Comparison of ENCODE assay signal across 8 cellular contexts in the genomic region with DNA sequence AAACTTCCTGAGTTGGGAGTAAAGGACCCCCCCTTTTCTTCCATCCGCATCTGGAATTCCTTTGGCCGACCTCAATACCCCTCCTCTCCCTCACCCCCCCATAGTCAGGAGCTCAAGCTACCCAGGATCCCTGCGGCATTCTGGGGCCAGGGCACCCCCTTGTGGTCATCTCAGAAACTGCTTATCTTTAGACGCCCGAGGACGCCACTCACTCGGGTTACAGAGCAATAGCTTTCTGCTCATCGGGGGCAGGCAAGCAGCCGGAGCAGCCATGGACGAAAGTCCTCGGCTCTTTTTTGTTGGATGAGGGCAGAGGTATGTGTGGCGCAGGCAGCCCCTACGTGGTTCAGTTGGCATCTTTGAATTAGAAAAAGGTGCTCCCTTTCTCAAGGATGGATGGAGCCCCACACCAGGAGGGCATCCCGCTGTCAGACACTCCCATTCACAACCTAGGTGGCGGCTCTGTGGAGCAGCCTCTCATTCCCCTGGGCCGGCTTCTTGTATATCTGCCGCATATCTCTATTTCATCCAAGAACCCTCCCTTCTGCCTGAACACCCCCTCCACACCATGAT. TPM values are rescaled to one million over a fixed set of nuclear protein-coding genes. Genes with fewer than 3 reads are reported as not detected.
A peak's percentile ranks its signal among the peaks of the same experiment; 100 is the strongest.
DNase-seq lines count a peak whose midpoint lies in the region; ATAC-seq and TF ChIP-seq lines count a peak whose summit lies in the region.

No MANE protein-coding gene starts in this region.

- peak overlapping the region; percentile 56 for H3K4me2 ChIP-seq in IMR-90 (ENCODE audit: low read depth, low read length)
- H3K4me2 ChIP-seq in SK-N-SH: peak overlapping the region; percentile 78

- no peak overlapping the region for H4K5ac ChIP-seq in IMR-90 (ENCODE audit: low read depth, low read length)

- TF ChIP-seq CTCF in IMR-90 (conservative IDR thresholded peaks at IDR 0.05; ENCODE audit: low read depth, low read length) (peak; percentile 95), SK-N-SH (IDR thresholded peaks at IDR 0.05) (peak; percentile 89), heart right ventricle (IDR thresholded peaks at IDR 0.05) (peak; percentile 63 to 80 (median 76))

- intact Hi-C loops in IMR-90 (cut with micrococcal nuclease): loop anchor here (1.0 to 5.0 kb wide), 8 partner anchors 18 to 243 kb away; partner anchors contain the start of genes ABCG4 and CBL
- intact Hi-C loops in heart right ventricle (cut with DNase I): loop anchor here in 3 of 10 donors (5.0 to 10.0 kb wide), 2 partner anchors 34 to 134 kb away; partner anchors contain the start of gene CBL (in 1 of the 3)
- intact Hi-C loops in posterior vena cava (cut with DNase I): no loop called here

- H2AK9ac ChIP-seq in IMR-90 (replicated peaks; ENCODE audit: low read depth, low read length, poor library complexity): peak overlapping the region; percentile 84

- peaks cover 7% of the 10 kb centered on the region for H3K36me3 Mint-ChIP-seq in activated naive CD8-positive, alpha-beta T cell treated with anti-CD3 and anti-CD28 coated beads, Interleukin-2, amount 50 U/mL, for 24 hours (ENCODE audit: low read depth)

- no peaks in the 10 kb centered on the region for H3K27me3 ChIP-seq in IMR-90 (ENCODE audit: control insufficient read depth, insufficient read depth, low read length)
- H3K27me3 ChIP-seq in SK-N-SH (ENCODE audit: insufficient read depth): no peaks in the 10 kb centered on the region
- peaks cover 0 to 38% (median 0%) of the 10 kb centered on the region in 7 donors for H3K27me3 ChIP-seq in heart right ventricle

- H3K4me3 Mint-ChIP-seq in activated naive CD8-positive, alpha-beta T cell treated with anti-CD3 and anti-CD28 coated beads, Interleukin-2, amount 50 U/mL, for 24 hours: no peak overlapping the region

- in situ Hi-C loops in IMR-90 (cut with MboI; ENCODE audit: low sequenced_read_pairs): no loop called here

- no peaks in the 10 kb centered on the region for H3K9me2 ChIP-seq in SK-N-SH

- WGBS in IMR-90 (ENCODE audit: extremely low coverage in 2 of 2, insufficient read length in 1 of 2), 2 experiments: 0% methylated on average over 3 of the region's 17 CpGs; no CpG with 5 or more reads in 1 of the 2 experiments
- 28% methylated on average over 14 of the region's 17 CpGs for WGBS in SK-N-SH (ENCODE audit: low lambda C conversion rate)
- WGBS in heart right ventricle, 2 donors: 8 to 11% methylated on average over 17 of the region's 17 CpGs

- H3K9me3 Mint-ChIP-seq in activated naive CD8-positive, alpha-beta T cell treated with anti-CD3 and anti-CD28 coated beads, Interleukin-2, amount 50 U/mL, for 24 hours: no peaks in the 10 kb centered on the region

- peak; percentile 87 for DNase-seq in EH (ENCODE audit: low read depth)
- no peak for DNase-seq in IMR-90
- peak; percentile 90 for DNase-seq in SK-N-SH
- peak; percentile 79 for DNase-seq in activated naive CD8-positive, alpha-beta T cell treated with anti-CD3 and anti-CD28 coated beads, Interleukin-2, amount 50 U/mL, for 24 hours
- peak in 1 of 2 donors; percentile 80 for DNase-seq in heart right ventricle
- peak; percentile 92 for DNase-seq in posterior vena cava (ENCODE audit: low spot score)

- dilution Hi-C loops in IMR-90 (cut with HindIII; ENCODE audit: low sequenced_read_pairs, unreplicated experiment): no loop called here

- H4K8ac ChIP-seq in IMR-90 (ENCODE audit: low read depth in 2 of 2, low read length in 2 of 2): peak overlapping the region in 1 of 2 experiments; percentile 95; a peak in 2 of 4 replicates

- no peak for TF ChIP-seq EP300 in SK-N-SH (IDR thresholded peaks at IDR 0.05; ENCODE audit: borderline replicate concordance in 1 of 2, low read depth in 1 of 2, low read length in 1 of 2)

- peak overlapping the region; percentile 36; the same call in 1 of the 2 replicates for H2BK20ac ChIP-seq in IMR-90 (ENCODE audit: low read depth, low read length)

- peaks cover 17 to 42% of the 10 kb centered on the region in 2 experiments; a peak in 3 of 4 replicates for H3K79me1 ChIP-seq in IMR-90 (ENCODE audit: low read depth in 1 of 2, low read length in 2 of 2)

- H2AFZ ChIP-seq in IMR-90 (replicated peaks; ENCODE audit: low read length, poor library complexity): peak overlapping the region; percentile 92
- H2AFZ ChIP-seq in SK-N-SH (ENCODE audit: low read depth): peak overlapping the region; percentile 60; the same call in 1 of the 2 replicates

- H3K27ac ChIP-seq in IMR-90 (ENCODE audit: insufficient read depth, low read length): peak overlapping the region; percentile 96
- H3K27ac ChIP-seq in SK-N-SH (ENCODE audit: low read depth in 2 of 2, low read length in 1 of 2): peak overlapping the region; percentile 55 to 62
- peak overlapping the region in 8 of 10 donors; percentile 10 to 100 (median 97) for H3K27ac ChIP-seq in heart right ventricle

- H3K27me3 Mint-ChIP-seq in activated naive CD8-positive, alpha-beta T cell treated with anti-CD3 and anti-CD28 coated beads, Interleukin-2, amount 50 U/mL, for 24 hours: peaks cover 30% of the 10 kb centered on the region

- peak overlapping the region; percentile 95 for H4K91ac ChIP-seq in IMR-90 (ENCODE audit: insufficient read depth, low read depth, low read length)

- peak overlapping the region; percentile 62; the same call in 1 of the 2 replicates for H2AK5ac ChIP-seq in IMR-90 (ENCODE audit: low read depth, low read length)

- peak overlapping the region; percentile 81 for H2BK120ac ChIP-seq in IMR-90 (ENCODE audit: low read depth, low read length)

- peak overlapping the region; percentile 54 for H3K9ac ChIP-seq in IMR-90 (ENCODE audit: low read depth, low read length)
- H3K9ac ChIP-seq in SK-N-SH: 0 out of 2 replicates have a peak overlapping the region, but pooled peaks have one; percentile 21

- CTCF ChIA-PET in IMR-90 (lab: Yijun Ruan, JAX): interaction anchor here (0.7 to 2.0 kb wide), 22 partner anchors 13 to 271 kb away, joined by 3 to 20 read pairs (median 4); partner anchors contain the start of genes DPAGT1, MCAM and VPS11
- CTCF ChIA-PET in SK-N-SH (lab: Yijun Ruan, JAX): interaction anchor here (0.6 to 8.6 kb wide), 56 partner anchors 9 to 792 kb away, joined by 3 to 191 read pairs (median 5); partner anchors contain the start of genes C2CD2L, CBL, HMBS and HYOU1

- H3K9me3 ChIP-seq in IMR-90 (ENCODE audit: control insufficient read depth, insufficient read depth, low read length): no peaks in the 10 kb centered on the region
- no peaks in the 10 kb centered on the region for H3K9me3 ChIP-seq in SK-N-SH
- no peaks in the 10 kb centered on the region for H3K9me3 ChIP-seq in heart right ventricle

- TF ChIP-seq POLR2A in IMR-90 (IDR thresholded peaks at IDR 0.05; ENCODE audit: low read depth, low read length): no peak

- H3K36me3 ChIP-seq in IMR-90 (ENCODE audit: control insufficient read depth, insufficient read depth, low read length): peaks cover 2% of the 10 kb centered on the region; the same call in 1 of the 2 replicates
- H3K36me3 ChIP-seq in SK-N-SH (replicated peaks in 1 of 2; ENCODE audit: control insufficient read depth in 1 of 2, insufficient read depth in 2 of 2, low read length in 1 of 2): peaks cover 0 to 12% of the 10 kb centered on the region in 2 experiments
- peaks cover 0 to 23% (median 8%) of the 10 kb centered on the region in 9 donors for H3K36me3 ChIP-seq in heart right ventricle

- peak overlapping the region; percentile 93 for H2BK5ac ChIP-seq in IMR-90 (ENCODE audit: low read depth, low read length, poor library complexity, severe bottlenecking)

- peak overlapping the region; percentile 47; the same call in 2 of the 3 replicates for H2BK15ac ChIP-seq in IMR-90 (ENCODE audit: low read depth, low read length)

- BruUV-seq in IMR-90 (replicated peaks; lab: Mats Ljungman, UMichigan): no TSS peak

- H3K23ac ChIP-seq in IMR-90 (ENCODE audit: low read depth, low read length): peak overlapping the region; percentile 93

- H3F3A ChIP-seq in SK-N-SH (replicated peaks; ENCODE audit: insufficient read depth): peaks cover 6% of the 10 kb centered on the region

- H3K56ac ChIP-seq in IMR-90 (ENCODE audit: extremely low read depth, insufficient read depth, low read length): peak overlapping the region; percentile 62

- peaks cover 10% of the 10 kb centered on the region for H3K9me1 ChIP-seq in IMR-90 (ENCODE audit: insufficient read depth, low read length)

- H4K20me1 ChIP-seq in IMR-90 (ENCODE audit: insufficient read depth, low read length) (peaks cover 5% of the 10 kb centered on the region; the same call in 1 of the 2 replicates), SK-N-SH (ENCODE audit: insufficient read depth) (no peaks in the 10 kb centered on the region)

- POLR2A ChIA-PET in IMR-90 (lab: Charles Lee; ENCODE audit: unreplicated experiment): interaction anchor here (0.6 to 1.9 kb wide), 8 partner anchors 14 to 875 kb away, joined by 3 to 8 read pairs (median 5); partner anchors contain the start of genes CBL, DPAGT1 and MCAM
- POLR2A ChIA-PET in SK-N-SH (lab: Yijun Ruan, JAX): interaction anchor here (0.6 to 2.5 kb wide), 7 partner anchors 10 to 237 kb away, joined by 3 to 8 read pairs (median 7); partner anchors contain the start of genes CBL and DPAGT1

- peaks cover 26% of the 10 kb centered on the region for H3K4me1 ChIP-seq in IMR-90 (ENCODE audit: control insufficient read depth, insufficient read depth, low read length)
- H3K4me1 ChIP-seq in SK-N-SH (ENCODE audit: control insufficient read depth in 1 of 2, insufficient read depth in 2 of 2, low read depth in 1 of 2, low read length in 1 of 2): peaks cover 16 to 41% of the 10 kb centered on the region in 2 experiments; a peak in 3 of 4 replicates
- H3K4me1 ChIP-seq in heart right ventricle: peaks cover 22 to 70% (median 56%) of the 10 kb centered on the region in 9 donors

- no peak overlapping the region for H3K27ac Mint-ChIP-seq in activated naive CD8-positive, alpha-beta T cell treated with anti-CD3 and anti-CD28 coated beads, Interleukin-2, amount 50 U/mL, for 24 hours

- ATAC-seq in IMR-90 (ENCODE audit: low read depth): peak; percentile 57
- peak; percentile 29 for ATAC-seq in activated naive CD8-positive, alpha-beta T cell treated with anti-CD3 and anti-CD28 coated beads, Interleukin-2, amount 50 U/mL, for 24 hours
- ATAC-seq in heart right ventricle: peak in 4 of 8 donors; percentile 10 to 38 (median 34)
- no peak for ATAC-seq in HG02759 (IDR thresholded peaks at IDR 0.05; ENCODE audit: unreplicated experiment)
- ATAC-seq in HG02870 (IDR thresholded peaks at IDR 0.05; ENCODE audit: unreplicated experiment): no peak

- H3K79me2 ChIP-seq in SK-N-SH (ENCODE audit: insufficient read depth): peaks cover 31% of the 10 kb centered on the region

- peak overlapping the region; percentile 84 for H3K4ac ChIP-seq in IMR-90 (ENCODE audit: low read depth, low read length)

- H3K14ac ChIP-seq in IMR-90 (replicated peaks; ENCODE audit: low read depth, low read length): peak overlapping the region; percentile 74

- H3K4me1 Mint-ChIP-seq in activated naive CD8-positive, alpha-beta T cell treated with anti-CD3 and anti-CD28 coated beads, Interleukin-2, amount 50 U/mL, for 24 hours: peaks cover 31% of the 10 kb centered on the region

- peak overlapping the region; percentile 2; the same call in 1 of the 2 replicates for H3K4me3 ChIP-seq in IMR-90 (ENCODE audit: insufficient read depth, low read depth, low read length)
- peak overlapping the region in 1 of 2 experiments; percentile 41; a peak in 3 of 4 replicates for H3K4me3 ChIP-seq in SK-N-SH (ENCODE audit: low read depth in 2 of 2, low read length in 1 of 2)
- H3K4me3 ChIP-seq in heart right ventricle: peak overlapping the region in 9 of 10 donors; percentile 61 to 91 (median 80)

- H3K18ac ChIP-seq in IMR-90 (ENCODE audit: low read depth, low read length): no peak overlapping the region

- TF ChIP-seq RAD21 in IMR-90 (IDR thresholded peaks at IDR 0.05; ENCODE audit: low read length): peak; percentile 82
- peak; percentile 73 for TF ChIP-seq RAD21 in SK-N-SH (IDR thresholded peaks at IDR 0.05; ENCODE audit: low read length)

RNA-seq across cellular contexts. Expression of gene C1QTNF5, which starts 2.3 kb away (rescaled TPM):
- total RNA-seq in IMR-90 (2012; rRNA removed): 1.9 and 2.0 TPM in 2 replicates
- polyA plus RNA-seq in IMR-90 (2012; rRNA removed): 5.4 and 5.8 TPM in 2 replicates
- 5.1 and 9.5 TPM in 2 replicates for polyA plus RNA-seq in IMR-90 (2012; cell fraction: cytosol; rRNA removed)
- polyA plus RNA-seq in IMR-90 (2012; cell fraction: nucleus; rRNA removed; ENCODE audit: low replicate concordance): 5.6 and 7.4 TPM in 2 replicates
- polyA plus RNA-seq in SK-N-SH (2012; rRNA removed): 0.71 and 0.76 TPM in 2 replicates
- 0.53 and 0.84 TPM in 2 replicates for polyA plus RNA-seq in SK-N-SH (2012; cell fraction: cytosol; rRNA removed)
- polyA plus RNA-seq in SK-N-SH (2012; cell fraction: nucleus; rRNA removed): 1.2 and 1.4 TPM in 2 replicates
- 10 to 100 TPM; 11.4 to 25.1 (median 19.9) TPM for total RNA-seq in heart right ventricle
- 10 to 100 TPM; 32.8 to 35.7 TPM for polyA plus RNA-seq in heart right ventricle
- total RNA-seq in posterior vena cava: 10 to 100 TPM; 57.7 to 63.0 TPM

RNA-seq across cellular contexts. Expression of gene RNF26, which starts 4.1 kb away (rescaled TPM):
- 3.4 and 3.6 TPM in 2 replicates for total RNA-seq in IMR-90 (2012; rRNA removed)
- 36.7 and 38.1 TPM in 2 replicates for polyA plus RNA-seq in IMR-90 (2012; rRNA removed)
- polyA plus RNA-seq in IMR-90 (2012; cell fraction: cytosol; rRNA removed): 34.0 and 44.0 TPM in 2 replicates
- polyA plus RNA-seq in IMR-90 (2012; cell fraction: nucleus; rRNA removed; ENCODE audit: low replicate concordance): 7.8 and 14.3 TPM in 2 replicates
- polyA plus RNA-seq in SK-N-SH (2012; rRNA removed): 26.6 and 31.9 TPM in 2 replicates
- 14.5 and 21.8 TPM in 2 replicates for polyA plus RNA-seq in SK-N-SH (2012; cell fraction: cytosol; rRNA removed)
- 10.4 and 12.2 TPM in 2 replicates for polyA plus RNA-seq in SK-N-SH (2012; cell fraction: nucleus; rRNA removed)
- total RNA-seq in heart right ventricle: 10 to 100 TPM; 11.1 to 17.6 (median 13.4) TPM
- 10 to 100 TPM in 1 of 2 donors, 1 to 10 TPM in 1; 6.4 to 13.2 TPM for polyA plus RNA-seq in heart right ventricle
- total RNA-seq in posterior vena cava: 10 to 100 TPM; 22.1 to 23.3 TPM

RNA-seq across cellular contexts. Expression of gene MFRP, which starts 8.1 kb away (rescaled TPM):
- total RNA-seq in IMR-90 (2012; rRNA removed) (not detected in 2 replicates), heart right ventricle (not detected), posterior vena cava (not detected)
- polyA plus RNA-seq in IMR-90 (2012; rRNA removed) (not detected in 2 replicates), SK-N-SH (2012; rRNA removed) (not detected in 2 replicates), heart right ventricle (under 1 TPM in 1 of 2 donors, not detected in 1; 0.04 TPM)
- polyA plus RNA-seq in IMR-90 (2012; cell fraction: cytosol; rRNA removed): 0.02 and 0.05 TPM in 2 replicates
- polyA plus RNA-seq in IMR-90 (2012; cell fraction: nucleus; rRNA removed; ENCODE audit: low replicate concordance): not detected in 2 replicates
- polyA plus RNA-seq in SK-N-SH (2012; cell fraction: cytosol; rRNA removed): not detected in 2 replicates
- polyA plus RNA-seq in SK-N-SH (2012; cell fraction: nucleus; rRNA removed): not detected in 2 replicates

RNA-seq across cellular contexts. Expression of gene MCAM, which starts 21.5 kb away (rescaled TPM):
- 131 and 165 TPM in 2 replicates for total RNA-seq in IMR-90 (2012; rRNA removed)
- 79.4 and 95.1 TPM in 2 replicates for polyA plus RNA-seq in IMR-90 (2012; rRNA removed)
- 197 and 220 TPM in 2 replicates for polyA plus RNA-seq in IMR-90 (2012; cell fraction: cytosol; rRNA removed)
- polyA plus RNA-seq in IMR-90 (2012; cell fraction: nucleus; rRNA removed; ENCODE audit: low replicate concordance): 58.2 and 150 TPM in 2 replicates
- 22.8 and 28.4 TPM in 2 replicates for polyA plus RNA-seq in SK-N-SH (2012; rRNA removed)
- 10.9 and 18.9 TPM in 2 replicates for polyA plus RNA-seq in SK-N-SH (2012; cell fraction: cytosol; rRNA removed)
- 16.4 and 31.7 TPM in 2 replicates for polyA plus RNA-seq in SK-N-SH (2012; cell fraction: nucleus; rRNA removed)
- 100 to 1,000 TPM in 4 of 10 donors, 10 to 100 TPM in 6; 37.8 to 136 (median 96.9) TPM for total RNA-seq in heart right ventricle
- polyA plus RNA-seq in heart right ventricle: 10 to 100 TPM; 35.8 to 97.5 TPM
- total RNA-seq in posterior vena cava: 100 to 1,000 TPM; 528 to 559 TPM

RNA-seq across cellular contexts. Expression of gene USP2, which starts 43.1 kb away (rescaled TPM):
- under 0.01 and 0.18 TPM in 2 replicates for total RNA-seq in IMR-90 (2012; rRNA removed)
- polyA plus RNA-seq in IMR-90 (2012; rRNA removed): 0.63 and 0.79 TPM in 2 replicates
- polyA plus RNA-seq in IMR-90 (2012; cell fraction: cytosol; rRNA removed): 0.25 and 0.74 TPM in 2 replicates
- 1.8 and 3.1 TPM in 2 replicates for polyA plus RNA-seq in IMR-90 (2012; cell fraction: nucleus; rRNA removed; ENCODE audit: low replicate concordance)
- polyA plus RNA-seq in SK-N-SH (2012; rRNA removed): 0.81 and 0.97 TPM in 2 replicates
- 0.46 and 0.60 TPM in 2 replicates for polyA plus RNA-seq in SK-N-SH (2012; cell fraction: cytosol; rRNA removed)
- 1.6 TPM in 2 replicates for polyA plus RNA-seq in SK-N-SH (2012; cell fraction: nucleus; rRNA removed)
- 100 to 1,000 TPM in 9 of 10 donors, 10 to 100 TPM in 1; 87.0 to 183 (median 136) TPM for total RNA-seq in heart right ventricle
- polyA plus RNA-seq in heart right ventricle: 10 to 100 TPM; 42.0 to 64.9 TPM
- 10 to 100 TPM; 10.4 to 17.3 TPM for total RNA-seq in posterior vena cava

Comparison
In these comparisons a context has a peak if more than half of its experiments do, and no peak if none do; other contexts are left out.
1. ATAC-seq: peak in IMR-90 (single experiment) and activated naive CD8-positive, alpha-beta T cell treated with anti-CD3 and anti-CD28 coated beads, Interleukin-2, amount 50 U/mL, for 24 hours (single experiment); none in HG02759 (single experiment) and HG02870 (single experiment).
2. Peak in every context shown above with its lines, with median percentiles within 50 percentile points of each other: H3K27ac ChIP-seq and CTCF ChIP-seq.